In the genomic region with DNA sequence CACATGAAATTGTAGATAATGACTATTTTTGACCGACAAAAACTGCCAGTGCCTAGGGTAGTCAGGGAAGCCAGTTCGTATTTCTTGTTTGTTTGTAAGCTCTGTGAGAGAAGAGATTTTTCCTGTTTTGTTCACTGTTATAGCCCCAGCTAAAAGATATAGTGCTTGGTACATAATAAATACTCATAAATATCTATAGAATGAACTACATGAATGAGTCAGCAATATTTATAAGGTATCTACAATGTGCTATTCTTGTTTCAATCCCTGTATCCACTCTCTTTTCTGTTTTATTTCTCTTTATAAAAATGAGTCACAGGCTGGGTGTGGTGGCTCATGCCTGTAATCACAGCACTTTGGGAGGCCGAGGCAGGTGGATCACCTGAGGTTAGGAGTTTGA, we compare ENCODE assay signal across 24 cellular contexts.
"Had no signal": no experiment of that assay in that cellular context is flagged by ENCODE, and none has a peak within 500 bp of the region (broad histone marks: within the 10 kb centered on the region; RNA-seq: fewer than 3 reads in every experiment).

No MANE protein-coding gene starts in this region.

- DNase-seq: activated CD4-positive, alpha-beta memory T cell treated with anti-CD3 and anti-CD28 coated beads, Interleukin-2, amount 10 ng/mL, durations not matched to agents 7 days and 5 days; activated CD4-positive, alpha-beta T cell treated with anti-CD3 and anti-CD28 coated beads, Interleukin-2, amount 50 U/mL, for 1 hour; activated naive CD4-positive, alpha-beta T cell treated with anti-CD3 and anti-CD28 coated beads, Interleukin-2, amount 50 U/mL, for 16 hours; activated naive CD8-positive, alpha-beta T cell treated with anti-CD3 and anti-CD28 coated beads, Interleukin-2, amount 10 ng/mL, durations not matched to agents 7 days and 5 days; activated T-cell treated with anti-CD3 and anti-CD28 coated beads for 4 hours; activated T-cell treated with anti-CD3 and anti-CD28 coated beads, Interleukin-2, amount 50 U/mL, for 48 hours; adrenal gland; anterior cingulate cortex; caudate nucleus; colonic mucosa; Kasumi-1; NCI-H1048; NCI-H146; NCI-H187 treated with DMSO at 0.1 percent for 48 hours; NCI-H2081 treated with DMSO at 0.1 percent for 48 hours; NCI-H345; NCI-H526 treated with DMSO at 0.1 percent for 48 hours; NK-92 treated with Interleukin-12 subunit alpha and Interleukin-12 subunit beta, amount 100 ng/mL, for 24 hours; SHP77 treated with DMSO at 0.1 percent for 48 hours; T-cell had no signal

- H3K36me3 ChIP-seq: adrenal gland, breast epithelium, colonic mucosa had no signal

- H3K4me3 ChIP-seq: adrenal gland, breast epithelium, colonic mucosa had no signal

- H3K27me3 Mint-ChIP-seq: activated CD4-positive, alpha-beta T cell treated with anti-CD3 and anti-CD28 coated beads for 36 hours; activated T-helper 17 cell treated with anti-CD3 and anti-CD28 coated beads, Interleukin-2, amount 50 U/mL, for 72 hours; T-cell had no signal

- H3K4me3 Mint-ChIP-seq: activated CD4-positive, alpha-beta memory T cell treated with anti-CD3 and anti-CD28 coated beads, Interleukin-2, amount 10 ng/mL, durations not matched to agents 7 days and 5 days; activated CD4-positive, alpha-beta T cell treated with anti-CD3 and anti-CD28 coated beads for 36 hours; activated naive CD8-positive, alpha-beta T cell treated with anti-CD3 and anti-CD28 coated beads, Interleukin-2, amount 10 ng/mL, durations not matched to agents 7 days and 5 days; activated T-helper 17 cell treated with anti-CD3 and anti-CD28 coated beads, Interleukin-2, amount 50 U/mL, for 72 hours; T-cell had no signal

- H3K4me1 Mint-ChIP-seq: activated CD4-positive, alpha-beta memory T cell treated with anti-CD3 and anti-CD28 coated beads, Interleukin-2, amount 10 ng/mL, durations not matched to agents 7 days and 5 days; activated CD4-positive, alpha-beta T cell treated with anti-CD3 and anti-CD28 coated beads for 36 hours; activated naive CD8-positive, alpha-beta T cell treated with anti-CD3 and anti-CD28 coated beads, Interleukin-2, amount 10 ng/mL, durations not matched to agents 7 days and 5 days; activated T-helper 17 cell treated with anti-CD3 and anti-CD28 coated beads, Interleukin-2, amount 50 U/mL, for 72 hours; T-cell had no signal

- H3K27me3 ChIP-seq: adrenal gland, breast epithelium, colonic mucosa had no signal

- H3K27ac ChIP-seq: adrenal gland, breast epithelium, colonic mucosa, VCaP had no signal

- H3K9me3 ChIP-seq: adrenal gland, breast epithelium, colonic mucosa had no signal

- H3K36me3 Mint-ChIP-seq: activated naive CD8-positive, alpha-beta T cell treated with anti-CD3 and anti-CD28 coated beads, Interleukin-2, amount 10 ng/mL, durations not matched to agents 7 days and 5 days; T-cell had no signal

- H3K4me1 ChIP-seq: adrenal gland, breast epithelium, colonic mucosa had no signal

- H3K27ac Mint-ChIP-seq: activated CD4-positive, alpha-beta memory T cell treated with anti-CD3 and anti-CD28 coated beads, Interleukin-2, amount 10 ng/mL, durations not matched to agents 7 days and 5 days; activated CD4-positive, alpha-beta T cell treated with anti-CD3 and anti-CD28 coated beads for 36 hours; activated naive CD8-positive, alpha-beta T cell treated with anti-CD3 and anti-CD28 coated beads, Interleukin-2, amount 10 ng/mL, durations not matched to agents 7 days and 5 days; activated T-helper 17 cell treated with anti-CD3 and anti-CD28 coated beads, Interleukin-2, amount 50 U/mL, for 72 hours; T-cell had no signal

- H3K9me3 Mint-ChIP-seq: activated CD4-positive, alpha-beta memory T cell treated with anti-CD3 and anti-CD28 coated beads, Interleukin-2, amount 10 ng/mL, durations not matched to agents 7 days and 5 days; activated naive CD8-positive, alpha-beta T cell treated with anti-CD3 and anti-CD28 coated beads, Interleukin-2, amount 10 ng/mL, durations not matched to agents 7 days and 5 days; activated T-helper 17 cell treated with anti-CD3 and anti-CD28 coated beads, Interleukin-2, amount 50 U/mL, for 72 hours; T-cell had no signal

- ATAC-seq: activated T-helper 17 cell treated with anti-CD3 and anti-CD28 coated beads, Interleukin-2, amount 50 U/mL, for 72 hours; T-cell had no signal
